ENCODE assay signal across 10 cellular contexts in genomic region chr5:155017610-155018009, GRCh38. TPM values are rescaled to one million over a fixed set of nuclear protein-coding genes. Genes with fewer than 3 reads are reported as not detected.
DNase-seq lines count a peak whose midpoint lies in the region; ATAC-seq lines count a peak whose summit lies in the region.
"Had no signal": no experiment of that assay in that cellular context is flagged by ENCODE, and none has a peak within 500 bp of the region (broad histone marks: within the 10 kb centered on the region; RNA-seq: fewer than 3 reads in every experiment).

No MANE protein-coding gene starts in this region.

- H3K36me3 Mint-ChIP-seq in activated CD4-positive, alpha-beta memory T cell treated with anti-CD3 and anti-CD28 coated beads, Interleukin-2, amount 10 ng/mL, durations not matched to agents 7 days and 5 days (ENCODE audit: low read depth) = no peaks in the 10 kb centered on the region

- H3K27ac Mint-ChIP-seq in activated CD4-positive, alpha-beta memory T cell treated with anti-CD3 and anti-CD28 coated beads, Interleukin-2, amount 10 ng/mL, durations not matched to agents 7 days and 5 days = no peak overlapping the region

- H3K27me3 Mint-ChIP-seq in activated CD4-positive, alpha-beta memory T cell treated with anti-CD3 and anti-CD28 coated beads, Interleukin-2, amount 10 ng/mL, durations not matched to agents 7 days and 5 days = peaks cover 11% of the 10 kb centered on the region

- no peak overlapping the region for H3K4me3 Mint-ChIP-seq in activated CD4-positive, alpha-beta memory T cell treated with anti-CD3 and anti-CD28 coated beads, Interleukin-2, amount 10 ng/mL, durations not matched to agents 7 days and 5 days

- H3K9me3 Mint-ChIP-seq in activated CD4-positive, alpha-beta memory T cell treated with anti-CD3 and anti-CD28 coated beads, Interleukin-2, amount 10 ng/mL, durations not matched to agents 7 days and 5 days = no peaks in the 10 kb centered on the region

- peak; percentile 29 for DNase-seq in kidney tubule cell (ENCODE audit: low spot score)
- DNase-seq in COR-L47 (lab: John Stamatoyannopoulos, UW) = no peak
- no peak for DNase-seq in activated CD4-positive, alpha-beta memory T cell treated with anti-CD3 and anti-CD28 coated beads, Interleukin-2, amount 10 ng/mL, durations not matched to agents 7 days and 5 days
- DNase-seq in HK-2 (ENCODE audit: unreplicated experiment) = no peak
- DNase-seq: activated T-cell treated with anti-CD3 and anti-CD28 coated beads, Interleukin-2, amount 50 U/mL, for 48 hours; colonic mucosa had no signal

- CTCF ChIA-PET in activated CD4-positive, alpha-beta memory T cell treated with anti-CD3 and anti-CD28 coated beads, Interleukin-2, amount 10 ng/mL, durations not matched to agents 7 days and 5 days (lab: Charles Lee) = no interaction called here

- ATAC-seq in GM19023 (IDR thresholded peaks at IDR 0.05; ENCODE audit: unreplicated experiment) (peak; percentile 93), GM21723 (IDR thresholded peaks at IDR 0.05; ENCODE audit: unreplicated experiment) (peak; percentile 95), HG03342 (IDR thresholded peaks at IDR 0.05; ENCODE audit: unreplicated experiment) (peak; percentile 95)

- peaks cover 22% of the 10 kb centered on the region for H3K4me1 Mint-ChIP-seq in activated CD4-positive, alpha-beta memory T cell treated with anti-CD3 and anti-CD28 coated beads, Interleukin-2, amount 10 ng/mL, durations not matched to agents 7 days and 5 days

- POLR2A ChIA-PET in activated CD4-positive, alpha-beta memory T cell treated with anti-CD3 and anti-CD28 coated beads, Interleukin-2, amount 10 ng/mL, durations not matched to agents 7 days and 5 days (lab: Charles Lee) = no interaction called here

RNA-seq across cellular contexts. Expression of gene KIF4B, which starts 4.1 kb away (rescaled TPM):
- total RNA-seq in activated CD4-positive, alpha-beta memory T cell treated with anti-CD3 and anti-CD28 coated beads, Interleukin-2, amount 10 ng/mL, durations not matched to agents 7 days and 5 days = not detected
- total RNA-seq: colonic mucosa, mucosa of gallbladder had no signal
